ENCODE assay signal across 25 cellular contexts in genomic region chr20:58019850-58020625, GRCh38.
A peak's percentile ranks its signal among the peaks of the same experiment; 100 is the strongest.
DNase-seq lines count a peak whose midpoint lies in the region; ATAC-seq and TF ChIP-seq lines count a peak whose summit lies in the region.
"Had no signal": no experiment of that assay in that cellular context is flagged by ENCODE, and none has a peak within 500 bp of the region (broad histone marks: within the 10 kb centered on the region; RNA-seq: fewer than 3 reads in every experiment).

No MANE protein-coding gene starts in this region.

- DNase-seq in PC-9 (no peak), globus pallidus (ENCODE audit: low spot score) (peak; percentile 38), mesenteric fat pad (ENCODE audit: low spot score) (peak; percentile 83), OCI-LY7 (ENCODE audit: low spot score) (no peak)
- DNase-seq: activated CD4-positive, alpha-beta T cell treated with anti-CD3 and anti-CD28 coated beads, Interleukin-2, amount 50 U/mL, for 48 hours; activated naive CD4-positive, alpha-beta T cell treated with anti-CD3 and anti-CD28 coated beads for 36 hours; activated T-cell treated with anti-CD3 and anti-CD28 coated beads, Interleukin-2, amount 50 U/mL, for 24 hours; AML-193; GM23248; mesendoderm; NCI-H1092; NCI-H2081 treated with DMSO at 0.1 percent for 48 hours; NCI-H446 treated with DMSO at 0.1 percent for 48 hours; stimulated activated naive CD4-positive, alpha-beta T cell; T-helper 1 cell; thyroid gland had no signal

- H3K4me1 ChIP-seq in PC-9 (replicated peaks; ENCODE audit: insufficient read depth) (peaks cover 69% of the 10 kb centered on the region), OCI-LY7 (ENCODE audit: insufficient read depth, low read length, poor library complexity, severe bottlenecking) (no peaks in the 10 kb centered on the region)
- H3K4me1 ChIP-seq: Caco-2 had no signal

- H3K27me3 ChIP-seq in PC-9 (ENCODE audit: insufficient read depth, low read depth) = no peaks in the 10 kb centered on the region
- H3K27me3 ChIP-seq: hepatocyte, thyroid gland had no signal

- peaks cover 44% of the 10 kb centered on the region for H3F3A ChIP-seq in PC-9 (ENCODE audit: insufficient read depth, low read depth)

- no peaks in the 10 kb centered on the region for H3K36me3 Mint-ChIP-seq in stimulated activated memory B cell treated with anti-CD40 and anti-IgM and Interleukin-4, amounts not matched to agents 10 μg/mL and 1 μg/mL and 100 μg/mL, for 72 hours

- peaks cover 22% of the 10 kb centered on the region for H3K27me3 Mint-ChIP-seq in stimulated activated memory B cell treated with anti-CD40 and anti-IgM and Interleukin-4, amounts not matched to agents 10 μg/mL and 1 μg/mL and 100 μg/mL, for 72 hours

- no peak overlapping the region for H3K4me3 Mint-ChIP-seq in stimulated activated memory B cell treated with anti-CD40 and anti-IgM and Interleukin-4, amounts not matched to agents 10 μg/mL and 1 μg/mL and 100 μg/mL, for 72 hours
- H3K4me3 Mint-ChIP-seq: activated naive CD4-positive, alpha-beta T cell treated with anti-CD3 and anti-CD28 coated beads for 36 hours; activated T-cell treated with anti-CD3 and anti-CD28 coated beads, Interleukin-2, amount 50 U/mL, for 24 hours; neural crest cell had no signal

- no peaks in the 10 kb centered on the region for H3K79me2 ChIP-seq in PC-9 (ENCODE audit: low read depth)
- no peaks in the 10 kb centered on the region for H3K79me2 ChIP-seq in OCI-LY7 (ENCODE audit: insufficient read depth, low read depth, low read length)
- H3K79me2 ChIP-seq: hepatocyte had no signal

- H3K4me3 ChIP-seq in PC-9 (no peak overlapping the region), OCI-LY7 (ENCODE audit: low read depth, low read length, poor library complexity, severe bottlenecking) (no peak overlapping the region)
- H3K4me3 ChIP-seq: GM23248, hepatocyte, thyroid gland had no signal

- H3K9me3 ChIP-seq in PC-9 (ENCODE audit: insufficient read depth, low read depth) (no peaks in the 10 kb centered on the region), OCI-LY7 (ENCODE audit: low read length) (no peaks in the 10 kb centered on the region)
- H3K9me3 ChIP-seq: Caco-2, thyroid gland had no signal

- H3K36me3 ChIP-seq in PC-9 (ENCODE audit: low read depth) (no peaks in the 10 kb centered on the region), OCI-LY7 (ENCODE audit: insufficient read depth, low read length) (no peaks in the 10 kb centered on the region)
- H3K36me3 ChIP-seq: thyroid gland had no signal

- H3K9me2 ChIP-seq in PC-9 (ENCODE audit: insufficient read depth) (no peaks in the 10 kb centered on the region), OCI-LY7 (ENCODE audit: insufficient read depth, low read length) (no peaks in the 10 kb centered on the region)

- peaks cover 11% of the 10 kb centered on the region for H3K4me1 Mint-ChIP-seq in stimulated activated memory B cell treated with anti-CD40 and anti-IgM and Interleukin-4, amounts not matched to agents 10 μg/mL and 1 μg/mL and 100 μg/mL, for 72 hours

- BruUV-seq in PC-9 (replicated peaks; lab: Mats Ljungman, UMichigan) (no TSS peak), OCI-LY7 (replicated peaks; lab: Mats Ljungman, UMichigan) (no TSS peak)

- POLR2A ChIA-PET in PC-9 (lab: Charles Lee; ENCODE audit: unreplicated experiment) = no interaction called here
- POLR2A ChIA-PET in OCI-LY7 (lab: Charles Lee) = no interaction called here

- peak overlapping the region; percentile 93 for H3K27ac ChIP-seq in PC-9
- H3K27ac ChIP-seq in OCI-LY7 (ENCODE audit: low read depth, low read length, poor library complexity, severe bottlenecking) = no peak overlapping the region
- H3K27ac ChIP-seq: hepatocyte, KMS-11, RWPE1, thyroid gland had no signal

- TF ChIP-seq CTCF in PC-9 (conservative IDR thresholded peaks at IDR 0.05) = no peak
- TF ChIP-seq CTCF in OCI-LY7 (conservative IDR thresholded peaks at IDR 0.05; ENCODE audit: low read length) = no peak

- CTCF ChIA-PET in PC-9 (lab: Charles Lee) (no interaction called here), OCI-LY7 (lab: Charles Lee; ENCODE audit: unreplicated experiment) (no interaction called here)

- H2AFZ ChIP-seq in PC-9 (no peak overlapping the region), OCI-LY7 (ENCODE audit: low read length) (no peak overlapping the region)
- H2AFZ ChIP-seq: GM23248, hepatocyte had no signal

- H3K9me3 Mint-ChIP-seq in stimulated activated memory B cell treated with anti-CD40 and anti-IgM and Interleukin-4, amounts not matched to agents 10 μg/mL and 1 μg/mL and 100 μg/mL, for 72 hours = no peaks in the 10 kb centered on the region
- H3K9me3 Mint-ChIP-seq: activated naive CD4-positive, alpha-beta T cell treated with anti-CD3 and anti-CD28 coated beads for 36 hours; activated T-cell treated with anti-CD3 and anti-CD28 coated beads, Interleukin-2, amount 50 U/mL, for 24 hours had no signal

- H3K27ac Mint-ChIP-seq in stimulated activated memory B cell treated with anti-CD40 and anti-IgM and Interleukin-4, amounts not matched to agents 10 μg/mL and 1 μg/mL and 100 μg/mL, for 72 hours = peak overlapping the region; percentile 16
- H3K27ac Mint-ChIP-seq: activated naive CD4-positive, alpha-beta T cell treated with anti-CD3 and anti-CD28 coated beads for 36 hours; activated T-cell treated with anti-CD3 and anti-CD28 coated beads, Interleukin-2, amount 50 U/mL, for 24 hours had no signal

- no peak for ATAC-seq in stimulated activated memory B cell treated with anti-CD40 and anti-IgM and Interleukin-4, amounts not matched to agents 10 μg/mL and 1 μg/mL and 100 μg/mL, for 72 hours
- ATAC-seq in GM21737 (IDR thresholded peaks at IDR 0.05; ENCODE audit: unreplicated experiment) (no peak), GM21528 (IDR thresholded peaks at IDR 0.05; ENCODE audit: low FRiP score, unreplicated experiment) (no peak), GM19452 (IDR thresholded peaks at IDR 0.05; ENCODE audit: unreplicated experiment) (no peak)

- H3K4me2 ChIP-seq in PC-9 (peak overlapping the region; percentile 52), OCI-LY7 (ENCODE audit: low read length) (no peak overlapping the region)
- H3K4me2 ChIP-seq: hepatocyte, KMS-11 had no signal

- H4K20me1 ChIP-seq in PC-9 (ENCODE audit: insufficient read depth) (no peaks in the 10 kb centered on the region), OCI-LY7 (ENCODE audit: insufficient read depth, low read length) (no peaks in the 10 kb centered on the region)

- intact Hi-C loops in PC-9 (cut with micrococcal nuclease; ENCODE audit: unreplicated experiment) = loop anchor here (2.0 to 10.0 kb wide), 3 partner anchors 83 to 405 kb away; no protein-coding TSS in a partner anchor
- intact Hi-C loops in OCI-LY7 (cut with micrococcal nuclease; ENCODE audit: unreplicated experiment) = no loop called here

Comparison
In these comparisons a context has a peak if more than half of its experiments do, and no peak if none do; other contexts are left out.
1. DNase-seq: peak in globus pallidus (single experiment) and mesenteric fat pad (single experiment); none in PC-9 (0 of 2) and OCI-LY7 (single experiment).